8 cellular contexts compared by ENCODE assay signal in genomic region chr17:44199553-44200477, GRCh38. TPM values are rescaled to one million over a fixed set of nuclear protein-coding genes. Genes with fewer than 3 reads are reported as not detected.
DNase-seq lines count a peak whose midpoint lies in the region; ATAC-seq and TF ChIP-seq lines count a peak whose summit lies in the region.

Gene ATXN7L3 (minus strand): TSS chr17:44199884. CDS start chr17:44198070, 1,814 bp downstream.

- no peaks in the 10 kb centered on the region for H4K20me1 ChIP-seq in DOHH2 (ENCODE audit: control insufficient read depth, insufficient read depth, low read depth, low read length)
- H4K20me1 ChIP-seq in GM23338 (replicated peaks; ENCODE audit: insufficient read depth): peaks cover 5% of the 10 kb centered on the region; the same call in 1 of the 2 replicates
- no peaks in the 10 kb centered on the region for H4K20me1 ChIP-seq in fibroblast of lung (ENCODE audit: control insufficient read depth, extremely low read depth, insufficient read depth, low read length)

- H3K36me3 Mint-ChIP-seq in GM23338 (ENCODE audit: low read depth) (peaks cover 37% of the 10 kb centered on the region), natural killer cell (no peaks in the 10 kb centered on the region)
- H3K36me3 Mint-ChIP-seq in activated T-helper 17 cell treated with anti-CD3 and anti-CD28 coated beads, Interleukin-2, amount 50 U/mL, for 72 hours (ENCODE audit: low read depth): peaks cover 37% of the 10 kb centered on the region

- peak within 1 kb of the TSS; percentile 87 for H2AFZ ChIP-seq in GM23338
- peak within 1 kb of the TSS; percentile 66 for H2AFZ ChIP-seq in fibroblast of lung (ENCODE audit: low read length)

- ATAC-seq in GM23338 (peak; percentile 72), natural killer cell (peak; percentile 83 to 94 (median 84))
- ATAC-seq in activated T-helper 17 cell treated with anti-CD3 and anti-CD28 coated beads, Interleukin-2, amount 50 U/mL, for 72 hours (replicated peaks): peak; percentile 88

- H3K4me2 ChIP-seq in DOHH2 (ENCODE audit: low read length) (peak within 1 kb of the TSS; percentile 98), GM23338 (peak within 1 kb of the TSS; percentile 98), fibroblast of lung (ENCODE audit: extremely low read depth, insufficient read depth, low read length) (peak within 1 kb of the TSS; percentile 97)

- H3K4me1 Mint-ChIP-seq in GM23338: peaks cover 27% of the 10 kb centered on the region
- peaks cover 29% of the 10 kb centered on the region for H3K4me1 Mint-ChIP-seq in activated T-helper 17 cell treated with anti-CD3 and anti-CD28 coated beads, Interleukin-2, amount 50 U/mL, for 72 hours
- peaks cover 34 to 52% of the 10 kb centered on the region in 2 donors for H3K4me1 Mint-ChIP-seq in natural killer cell

- H3K4me1 ChIP-seq in DOHH2 (ENCODE audit: control insufficient read depth, low read length) (peaks cover 55% of the 10 kb centered on the region), GM23338 (ENCODE audit: insufficient read depth) (peaks cover 16% of the 10 kb centered on the region), fibroblast of lung (ENCODE audit: control insufficient read depth, extremely low read depth, insufficient read depth, low read length) (peaks cover 28% of the 10 kb centered on the region)

- DNase-seq in GM23338 (ENCODE audit: low spot score): peak; percentile 99
- DNase-seq in LoVo (ENCODE audit: low spot score): peak; percentile 97
- DNase-seq in RWPE1 (ENCODE audit: low spot score): peak; percentile 99
- DNase-seq in fibroblast of lung (ENCODE audit: low read depth in 2 of 2): peak; percentile 97 to 98
- peak; percentile 95 for DNase-seq in natural killer cell
- peak; percentile 97 to 99 (median 98) for DNase-seq in stimulated activated naive CD4-positive, alpha-beta T cell (lab: John Stamatoyannopoulos, UW)

- CTCF ChIA-PET in RWPE1 (lab: Yijun Ruan, JAX): interaction anchor here (2.1 kb wide), 1 partner anchor 10 kb away, joined by 6 read pairs; no protein-coding TSS in a partner anchor

- no peaks in the 10 kb centered on the region for H3K9me3 Mint-ChIP-seq in GM23338
- H3K9me3 Mint-ChIP-seq in activated T-helper 17 cell treated with anti-CD3 and anti-CD28 coated beads, Interleukin-2, amount 50 U/mL, for 72 hours: no peaks in the 10 kb centered on the region
- no peaks in the 10 kb centered on the region for H3K9me3 Mint-ChIP-seq in natural killer cell

- H3K36me3 ChIP-seq in DOHH2 (ENCODE audit: control insufficient read depth, low read length) (peaks cover 36% of the 10 kb centered on the region), GM23338 (ENCODE audit: insufficient read depth) (peaks cover 9% of the 10 kb centered on the region), fibroblast of lung (ENCODE audit: control insufficient read depth, insufficient read depth, low read length) (peaks cover 16% of the 10 kb centered on the region)

- H3K9ac ChIP-seq in fibroblast of lung (ENCODE audit: insufficient read depth, low read length): peak within 1 kb of the TSS; percentile 85

- H3K27me3 ChIP-seq in DOHH2 (ENCODE audit: control insufficient read depth, low read length) (no peaks in the 10 kb centered on the region), GM23338 (ENCODE audit: insufficient read depth) (no peaks in the 10 kb centered on the region), fibroblast of lung (ENCODE audit: control insufficient read depth, insufficient read depth, low read length) (no peaks in the 10 kb centered on the region)

- H3K4me3 ChIP-seq in DOHH2 (ENCODE audit: low read length) (peak within 1 kb of the TSS; percentile 96), GM23338 (peak within 1 kb of the TSS; percentile 86), fibroblast of lung (replicated peaks in 1 of 4; ENCODE audit: control extremely low read depth in 1 of 4, insufficient read depth in 1 of 4, low read depth in 3 of 4, low read length in 4 of 4) (peak within 1 kb of the TSS; percentile 73 to 87 (median 80))

- H3K79me2 ChIP-seq in DOHH2 (ENCODE audit: control insufficient read depth, low read length) (peaks cover 25% of the 10 kb centered on the region), GM23338 (replicated peaks; ENCODE audit: insufficient read depth) (peaks cover 23% of the 10 kb centered on the region), fibroblast of lung (ENCODE audit: control insufficient read depth, insufficient read depth, low read length) (peaks cover 23% of the 10 kb centered on the region)

- H3K9me2 ChIP-seq in DOHH2 (replicated peaks; ENCODE audit: control insufficient read depth, low read length) (no peaks in the 10 kb centered on the region), GM23338 (ENCODE audit: insufficient read depth) (no peaks in the 10 kb centered on the region)

- H3K4me3 Mint-ChIP-seq in GM23338: peak within 1 kb of the TSS; percentile 90
- H3K4me3 Mint-ChIP-seq in activated T-helper 17 cell treated with anti-CD3 and anti-CD28 coated beads, Interleukin-2, amount 50 U/mL, for 72 hours: peak within 1 kb of the TSS; percentile 92
- peak within 1 kb of the TSS; percentile 89 for H3K4me3 Mint-ChIP-seq in natural killer cell

- peaks cover 12% of the 10 kb centered on the region for H3K27me3 Mint-ChIP-seq in GM23338 (ENCODE audit: insufficient read depth, low read depth, poor library complexity)
- H3K27me3 Mint-ChIP-seq in activated T-helper 17 cell treated with anti-CD3 and anti-CD28 coated beads, Interleukin-2, amount 50 U/mL, for 72 hours: no peaks in the 10 kb centered on the region
- no peaks in the 10 kb centered on the region for H3K27me3 Mint-ChIP-seq in natural killer cell (ENCODE audit: low read depth in 2 of 2)

- H3K9me3 ChIP-seq in DOHH2 (ENCODE audit: control insufficient read depth, insufficient read depth, low read length): no peaks in the 10 kb centered on the region
- H3K9me3 ChIP-seq in fibroblast of lung (ENCODE audit: control insufficient read depth, insufficient read depth, low read depth, low read length): no peaks in the 10 kb centered on the region

- H3K27ac Mint-ChIP-seq in GM23338: peak within 1 kb of the TSS; percentile 95
- H3K27ac Mint-ChIP-seq in activated T-helper 17 cell treated with anti-CD3 and anti-CD28 coated beads, Interleukin-2, amount 50 U/mL, for 72 hours: peak within 1 kb of the TSS; percentile 94
- peak within 1 kb of the TSS; percentile 87 to 96 for H3K27ac Mint-ChIP-seq in natural killer cell

- no peak for TF ChIP-seq CTCF in DOHH2 (IDR thresholded peaks at IDR 0.05; ENCODE audit: low read depth, low read length, poor library complexity, severe bottlenecking)
- TF ChIP-seq CTCF in GM23338 (conservative IDR thresholded peaks at IDR 0.05; ENCODE audit: low read depth in 2 of 2): no peak
- no peak for TF ChIP-seq CTCF in RWPE1 (conservative IDR thresholded peaks at IDR 0.05; ENCODE audit: low read depth)
- TF ChIP-seq CTCF in fibroblast of lung (conservative IDR thresholded peaks at IDR 0.05 in 1 of 2, IDR thresholded peaks at IDR 0.05 in 1 of 2; ENCODE audit: low read depth in 1 of 2, low read length in 2 of 2): no peak
- TF ChIP-seq CTCF in natural killer cell (IDR thresholded peaks at IDR 0.05): no peak

- POLR2A ChIA-PET in RWPE1 (lab: Yijun Ruan, JAX; ENCODE audit: low non-redundant PET): interaction anchor here (0.6 to 1.4 kb wide), 3 partner anchors 10 to 153 kb away, joined by 3 to 5 read pairs (median 3); partner anchors contain the start of gene TMUB2

- H3F3A ChIP-seq in DOHH2 (ENCODE audit: control insufficient read depth, insufficient read depth) (peaks cover 25% of the 10 kb centered on the region), GM23338 (replicated peaks; ENCODE audit: low read depth) (peaks cover 26% of the 10 kb centered on the region)

- intact Hi-C loops in natural killer cell (cut with micrococcal nuclease): loop anchor here (1.0 kb wide), 1 partner anchor 14 kb away; the partner anchor contains the start of gene TMUB2

- H3K27ac ChIP-seq in DOHH2 (ENCODE audit: low read depth, low read length): peak within 1 kb of the TSS; percentile 94
- peak within 1 kb of the TSS; percentile 98 for H3K27ac ChIP-seq in GM23338 (ENCODE audit: low read depth)
- H3K27ac ChIP-seq in RWPE1: peak within 1 kb of the TSS; percentile 99
- H3K27ac ChIP-seq in fibroblast of lung (ENCODE audit: insufficient read depth, low read length): peak within 1 kb of the TSS; percentile 88

TF ChIP-seq in GM23338, 12 proteins besides CTCF, POLR2A, EP300 and RAD21 (continues in another document):
- TF ChIP-seq STAT1 (IDR thresholded peaks at IDR 0.05; ENCODE audit: unreplicated experiment): no peak
- TF ChIP-seq, protein P1, sequence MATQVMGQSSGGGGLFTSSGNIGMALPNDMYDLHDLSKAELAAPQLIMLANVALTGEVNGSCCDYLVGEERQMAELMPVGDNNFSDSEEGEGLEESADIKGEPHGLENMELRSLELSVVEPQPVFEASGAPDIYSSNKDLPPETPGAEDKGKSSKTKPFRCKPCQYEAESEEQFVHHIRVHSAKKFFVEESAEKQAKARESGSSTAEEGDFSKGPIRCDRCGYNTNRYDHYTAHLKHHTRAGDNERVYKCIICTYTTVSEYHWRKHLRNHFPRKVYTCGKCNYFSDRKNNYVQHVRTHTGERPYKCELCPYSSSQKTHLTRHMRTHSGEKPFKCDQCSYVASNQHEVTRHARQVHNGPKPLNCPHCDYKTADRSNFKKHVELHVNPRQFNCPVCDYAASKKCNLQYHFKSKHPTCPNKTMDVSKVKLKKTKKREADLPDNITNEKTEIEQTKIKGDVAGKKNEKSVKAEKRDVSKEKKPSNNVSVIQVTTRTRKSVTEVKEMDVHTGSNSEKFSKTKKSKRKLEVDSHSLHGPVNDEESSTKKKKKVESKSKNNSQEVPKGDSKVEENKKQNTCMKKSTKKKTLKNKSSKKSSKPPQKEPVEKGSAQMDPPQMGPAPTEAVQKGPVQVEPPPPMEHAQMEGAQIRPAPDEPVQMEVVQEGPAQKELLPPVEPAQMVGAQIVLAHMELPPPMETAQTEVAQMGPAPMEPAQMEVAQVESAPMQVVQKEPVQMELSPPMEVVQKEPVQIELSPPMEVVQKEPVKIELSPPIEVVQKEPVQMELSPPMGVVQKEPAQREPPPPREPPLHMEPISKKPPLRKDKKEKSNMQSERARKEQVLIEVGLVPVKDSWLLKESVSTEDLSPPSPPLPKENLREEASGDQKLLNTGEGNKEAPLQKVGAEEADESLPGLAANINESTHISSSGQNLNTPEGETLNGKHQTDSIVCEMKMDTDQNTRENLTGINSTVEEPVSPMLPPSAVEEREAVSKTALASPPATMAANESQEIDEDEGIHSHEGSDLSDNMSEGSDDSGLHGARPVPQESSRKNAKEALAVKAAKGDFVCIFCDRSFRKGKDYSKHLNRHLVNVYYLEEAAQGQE (IDR thresholded peaks at IDR 0.05; ENCODE audit: unreplicated experiment): no peak
- peak; percentile 92 for TF ChIP-seq CREB1 (CRISPR knock-in tag; IDR thresholded peaks at IDR 0.05; ENCODE audit: low read depth)

RNA-seq across cellular contexts. Expression of gene ATXN7L3, which starts in this region (rescaled TPM):
- 79.3 and 95.0 TPM in 2 replicates for total RNA-seq in GM23338 (2014; rRNA removed; shearing (Covaris generic))
- polyA plus RNA-seq in GM23338 (2016; fragmentation: Nextera tagmentation; extraction: Ambion mirVana) (20.3 and 20.6 TPM in 2 replicates), fibroblast of lung (31.8 and 34.8 TPM in 2 replicates)
- total RNA-seq in activated T-helper 17 cell treated with anti-CD3 and anti-CD28 coated beads, Interleukin-2, amount 50 U/mL, for 72 hours: 10 to 100 TPM; 65.5 to 89.1 TPM
- total RNA-seq in fibroblast of lung (33.6 and 36.5 TPM in 2 replicates), natural killer cell (100 to 1,000 TPM in 2 of 3 donors, 10 to 100 TPM in 1; 87.6 to 112 (median 109) TPM)
- 32.2 and 32.5 TPM in 2 replicates for polyA plus RNA-seq in fibroblast of lung (2012)
- polyA minus RNA-seq in fibroblast of lung (ENCODE audit: low replicate concordance): 60.1 and 67.0 TPM in 2 replicates

Comparison
In these comparisons a context has a peak if more than half of its experiments do, and no peak if none do; other contexts are left out.
1. Peak in every context shown above with its lines: DNase-seq, ATAC-seq, H3K4me3 ChIP-seq and H3K27ac ChIP-seq.